In genomic region chr6:106735136-106735535, GRCh38 we compare ENCODE assay signal across 20 cellular contexts.
"Had no signal": no experiment of that assay in that cellular context is flagged by ENCODE, and none has a peak within 500 bp of the region (broad histone marks: within the 10 kb centered on the region; RNA-seq: fewer than 3 reads in every experiment).

No MANE protein-coding gene starts in this region.

- H3K4me2 ChIP-seq: hepatocyte had no signal

- H3K4me1 Mint-ChIP-seq: activated CD4-positive, alpha-beta memory T cell treated with anti-CD3 and anti-CD28 coated beads, Interleukin-2, amount 10 ng/mL, durations not matched to agents 7 days and 5 days; activated CD8-positive, alpha-beta memory T cell treated with anti-CD3 and anti-CD28 coated beads, Interleukin-2, amount 10 ng/mL, durations not matched to agents 7 days and 5 days; stimulated activated effector memory CD8-positive, alpha-beta T cell treated with anti-CD3 and anti-CD28 coated beads, Interleukin-12 subunit alpha, Interleukin-12 subunit beta, amount 100 ng/mL, for 72 hours had no signal

- H3K36me3 ChIP-seq: ovary, sigmoid colon, thoracic aorta, upper lobe of left lung had no signal

- DNase-seq: activated CD4-positive, alpha-beta memory T cell treated with anti-CD3 and anti-CD28 coated beads, Interleukin-2, amount 10 ng/mL, durations not matched to agents 7 days and 5 days; activated CD4-positive, alpha-beta T cell treated with anti-CD3 and anti-CD28 coated beads for 4 hours; activated CD8-positive, alpha-beta memory T cell treated with anti-CD3 and anti-CD28 coated beads, Interleukin-2, amount 10 ng/mL, durations not matched to agents 7 days and 5 days; dorsolateral prefrontal cortex; endodermal cell; foreskin fibroblast; islet precursor cell; ovary; sigmoid colon; stimulated activated CD4-positive, alpha-beta T cell treated with anti-CD3 and anti-CD28 coated beads, Interleukin-4, amount 100 ng/mL, for 24 hours; T-helper 2 cell; upper lobe of left lung had no signal

- H3K9me3 Mint-ChIP-seq: activated CD4-positive, alpha-beta memory T cell treated with anti-CD3 and anti-CD28 coated beads, Interleukin-2, amount 10 ng/mL, durations not matched to agents 7 days and 5 days had no signal

- H3K4me3 Mint-ChIP-seq: activated CD4-positive, alpha-beta memory T cell treated with anti-CD3 and anti-CD28 coated beads, Interleukin-2, amount 10 ng/mL, durations not matched to agents 7 days and 5 days; activated CD8-positive, alpha-beta memory T cell treated with anti-CD3 and anti-CD28 coated beads, Interleukin-2, amount 10 ng/mL, durations not matched to agents 7 days and 5 days; activated naive CD8-positive, alpha-beta T cell; endodermal cell; stimulated activated effector memory CD8-positive, alpha-beta T cell treated with anti-CD3 and anti-CD28 coated beads, Interleukin-12 subunit alpha, Interleukin-12 subunit beta, amount 100 ng/mL, for 72 hours had no signal

- H3K4me3 ChIP-seq: dorsolateral prefrontal cortex, hepatocyte, lung, ovary, sigmoid colon, thoracic aorta, upper lobe of left lung had no signal

- H3K27ac ChIP-seq: dorsolateral prefrontal cortex, epithelial cell of prostate, hepatocyte, ovary, sigmoid colon, thoracic aorta, upper lobe of left lung, VCaP had no signal

- ATAC-seq: activated CD8-positive, alpha-beta memory T cell treated with anti-CD3 and anti-CD28 coated beads, Interleukin-2, amount 10 ng/mL, durations not matched to agents 7 days and 5 days; left lobe of liver; stimulated activated effector memory CD8-positive, alpha-beta T cell treated with anti-CD3 and anti-CD28 coated beads, Interleukin-12 subunit alpha, Interleukin-12 subunit beta, amount 100 ng/mL, for 72 hours had no signal

- H2AFZ ChIP-seq: hepatocyte had no signal

- H3K27me3 ChIP-seq: hepatocyte, ovary, sigmoid colon, upper lobe of left lung had no signal

- H3K27ac Mint-ChIP-seq: activated CD4-positive, alpha-beta memory T cell treated with anti-CD3 and anti-CD28 coated beads, Interleukin-2, amount 10 ng/mL, durations not matched to agents 7 days and 5 days; activated CD8-positive, alpha-beta memory T cell treated with anti-CD3 and anti-CD28 coated beads, Interleukin-2, amount 10 ng/mL, durations not matched to agents 7 days and 5 days; activated naive CD8-positive, alpha-beta T cell; endodermal cell; stimulated activated effector memory CD8-positive, alpha-beta T cell treated with anti-CD3 and anti-CD28 coated beads, Interleukin-12 subunit alpha, Interleukin-12 subunit beta, amount 100 ng/mL, for 72 hours had no signal

- H3K4me1 ChIP-seq: sigmoid colon, upper lobe of left lung had no signal

- H3K27me3 Mint-ChIP-seq: activated naive CD8-positive, alpha-beta T cell had no signal

- H3K9me3 ChIP-seq: ovary, thoracic aorta, upper lobe of left lung had no signal

- H3K79me2 ChIP-seq: hepatocyte had no signal

- H3K36me3 Mint-ChIP-seq: activated CD8-positive, alpha-beta memory T cell treated with anti-CD3 and anti-CD28 coated beads, Interleukin-2, amount 10 ng/mL, durations not matched to agents 7 days and 5 days; activated naive CD8-positive, alpha-beta T cell; stimulated activated effector memory CD8-positive, alpha-beta T cell treated with anti-CD3 and anti-CD28 coated beads, Interleukin-12 subunit alpha, Interleukin-12 subunit beta, amount 100 ng/mL, for 72 hours had no signal
